ENCODE assay signal across 1 cellular context in genomic region chr2:27080603-27080938, GRCh38.
TF ChIP-seq lines count a peak whose summit lies in the region.

No MANE protein-coding gene starts in this region.

TF ChIP-seq in K562, 482 proteins besides CTCF, POLR2A, EP300 and RAD21:
- no peak for TF ChIP-seq SIX5 (IDR thresholded peaks at IDR 0.05; ENCODE audit: borderline replicate concordance in 1 of 2, insufficient read depth in 1 of 2, low read depth in 1 of 2, low read length in 2 of 2)
- TF ChIP-seq FOXA3 (CRISPR knock-in tag; conservative IDR thresholded peaks at IDR 0.05 in 1 of 2, IDR thresholded peaks at IDR 0.05 in 1 of 2) = 0 out of 4 replicates have a peak, but pooled peaks of 1 of the 2 experiments have one; percentile 53
- TF ChIP-seq POLR2G (IDR thresholded peaks at IDR 0.05; ENCODE audit: low read depth, low read length) = 0 out of 2 replicates have a peak, but pooled peaks have one; percentile 10
- TF ChIP-seq, protein P1, sequence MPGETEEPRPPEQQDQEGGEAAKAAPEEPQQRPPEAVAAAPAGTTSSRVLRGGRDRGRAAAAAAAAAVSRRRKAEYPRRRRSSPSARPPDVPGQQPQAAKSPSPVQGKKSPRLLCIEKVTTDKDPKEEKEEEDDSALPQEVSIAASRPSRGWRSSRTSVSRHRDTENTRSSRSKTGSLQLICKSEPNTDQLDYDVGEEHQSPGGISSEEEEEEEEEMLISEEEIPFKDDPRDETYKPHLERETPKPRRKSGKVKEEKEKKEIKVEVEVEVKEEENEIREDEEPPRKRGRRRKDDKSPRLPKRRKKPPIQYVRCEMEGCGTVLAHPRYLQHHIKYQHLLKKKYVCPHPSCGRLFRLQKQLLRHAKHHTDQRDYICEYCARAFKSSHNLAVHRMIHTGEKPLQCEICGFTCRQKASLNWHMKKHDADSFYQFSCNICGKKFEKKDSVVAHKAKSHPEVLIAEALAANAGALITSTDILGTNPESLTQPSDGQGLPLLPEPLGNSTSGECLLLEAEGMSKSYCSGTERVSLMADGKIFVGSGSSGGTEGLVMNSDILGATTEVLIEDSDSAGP (CRISPR knock-in tag; IDR thresholded peaks at IDR 0.05) = no peak
